10 cellular contexts compared by ENCODE assay signal in genomic region chr1:214438530-214438929, GRCh38.
DNase-seq lines count a peak whose midpoint lies in the region; ATAC-seq and TF ChIP-seq lines count a peak whose summit lies in the region.
"Had no signal": no experiment of that assay in that cellular context is flagged by ENCODE, and none has a peak within 500 bp of the region (broad histone marks: within the 10 kb centered on the region; RNA-seq: fewer than 3 reads in every experiment).

No MANE protein-coding gene starts in this region.

- H3K79me1 ChIP-seq in mesendoderm (ENCODE audit: low read length), result peaks cover under 1% of the 10 kb centered on the region

- H2AK5ac ChIP-seq in mesendoderm (ENCODE audit: low read length), result no peak overlapping the region

- WGBS in mesendoderm (ENCODE audit: extremely low coverage, insufficient coverage, low lambda C conversion rate), result no CpG with 5 or more reads among the region's 2 CpGs

- peak overlapping the region; percentile 96 for H3K27ac Mint-ChIP-seq in HFFc6

- H3K4me3 ChIP-seq in mesendoderm (ENCODE audit: low read length) (no peak overlapping the region), H7 (ENCODE audit: insufficient read depth, low read depth, low read length) (no peak overlapping the region)

- H3K4me2 ChIP-seq in mesendoderm (ENCODE audit: low read length), result no peak overlapping the region

- H3K27me3 Mint-ChIP-seq in HFFc6 (ENCODE audit: insufficient read depth), result peaks cover 3% of the 10 kb centered on the region

- H3K4me1 ChIP-seq in mesendoderm (ENCODE audit: control insufficient read depth, low read depth, low read length), result peaks cover 18% of the 10 kb centered on the region

- H3K79me2 ChIP-seq in mesendoderm (ENCODE audit: control insufficient read depth, insufficient read depth, low read length), result peaks cover 10% of the 10 kb centered on the region

- H3K36me3 ChIP-seq in mesendoderm (ENCODE audit: control insufficient read depth, insufficient read depth, low read length), result no peaks in the 10 kb centered on the region
- H3K36me3 ChIP-seq in H7 (replicated peaks; ENCODE audit: control insufficient read depth, insufficient read depth, low read length), result no peaks in the 10 kb centered on the region

- DNase-seq in HFFc6 (no peak), SHP77 treated with DMSO at 0.1 percent for 48 hours (lab: John Stamatoyannopoulos, UW) (peak; percentile 45), mesendoderm (no peak), H7 (no peak), germinal center (ENCODE audit: low spot score) (no peak)
- DNase-seq: activated CD4-positive, alpha-beta T cell treated with anti-CD3 and anti-CD28 coated beads for 48 hours; Right ventricle myocardium superior had no signal

- ATAC-seq in GM18508 (IDR thresholded peaks at IDR 0.05; ENCODE audit: insufficient read depth, unreplicated experiment), result peak; percentile 36
- no peak for ATAC-seq in HG03280 (IDR thresholded peaks at IDR 0.05; ENCODE audit: unreplicated experiment)
- ATAC-seq in GM21367 (IDR thresholded peaks at IDR 0.05; ENCODE audit: unreplicated experiment), result no peak

- H3K18ac ChIP-seq in mesendoderm (ENCODE audit: low read length), result peak overlapping the region; percentile 75

- H4K8ac ChIP-seq in mesendoderm (ENCODE audit: low read depth, low read length), result no peak overlapping the region

- no peak overlapping the region for H2BK120ac ChIP-seq in mesendoderm (ENCODE audit: low read depth, low read length)

- H3K9ac ChIP-seq in mesendoderm (ENCODE audit: low read length), result no peak overlapping the region

- peaks cover 46% of the 10 kb centered on the region for H3K36me3 Mint-ChIP-seq in HFFc6 (ENCODE audit: low read depth)

- H2BK15ac ChIP-seq in mesendoderm (replicated peaks; ENCODE audit: low read depth), result no peak overlapping the region

- no peak overlapping the region for H3K23ac ChIP-seq in mesendoderm (ENCODE audit: low read length)

- H3K4me3 Mint-ChIP-seq in HFFc6, result no peak overlapping the region; the same call in 1 of the 2 replicates

- no peak overlapping the region for H4K5ac ChIP-seq in mesendoderm (ENCODE audit: low read length)

- H3K4me1 Mint-ChIP-seq in HFFc6 (ENCODE audit: low read depth), result peaks cover 53% of the 10 kb centered on the region

- TF ChIP-seq CTCF in HFFc6 (IDR thresholded peaks at IDR 0.05), result no peak

- no peak overlapping the region for H3K56ac ChIP-seq in mesendoderm (ENCODE audit: low read length)

- H3K4ac ChIP-seq in mesendoderm (ENCODE audit: low read depth, low read length), result peak overlapping the region; percentile 81

- no peaks in the 10 kb centered on the region for H3K9me3 Mint-ChIP-seq in HFFc6

- no peak overlapping the region for H2BK5ac ChIP-seq in mesendoderm (ENCODE audit: low read length)

- no peak overlapping the region for H3K27ac ChIP-seq in mesendoderm (ENCODE audit: low read depth, low read length)

- H3K27me3 ChIP-seq in mesendoderm (ENCODE audit: insufficient read depth, low read length, poor library complexity) (no peaks in the 10 kb centered on the region), H7 (ENCODE audit: control insufficient read depth, insufficient read depth, low read length) (no peaks in the 10 kb centered on the region)
